ENCODE assay signal across 22 cellular contexts in the genomic region with DNA sequence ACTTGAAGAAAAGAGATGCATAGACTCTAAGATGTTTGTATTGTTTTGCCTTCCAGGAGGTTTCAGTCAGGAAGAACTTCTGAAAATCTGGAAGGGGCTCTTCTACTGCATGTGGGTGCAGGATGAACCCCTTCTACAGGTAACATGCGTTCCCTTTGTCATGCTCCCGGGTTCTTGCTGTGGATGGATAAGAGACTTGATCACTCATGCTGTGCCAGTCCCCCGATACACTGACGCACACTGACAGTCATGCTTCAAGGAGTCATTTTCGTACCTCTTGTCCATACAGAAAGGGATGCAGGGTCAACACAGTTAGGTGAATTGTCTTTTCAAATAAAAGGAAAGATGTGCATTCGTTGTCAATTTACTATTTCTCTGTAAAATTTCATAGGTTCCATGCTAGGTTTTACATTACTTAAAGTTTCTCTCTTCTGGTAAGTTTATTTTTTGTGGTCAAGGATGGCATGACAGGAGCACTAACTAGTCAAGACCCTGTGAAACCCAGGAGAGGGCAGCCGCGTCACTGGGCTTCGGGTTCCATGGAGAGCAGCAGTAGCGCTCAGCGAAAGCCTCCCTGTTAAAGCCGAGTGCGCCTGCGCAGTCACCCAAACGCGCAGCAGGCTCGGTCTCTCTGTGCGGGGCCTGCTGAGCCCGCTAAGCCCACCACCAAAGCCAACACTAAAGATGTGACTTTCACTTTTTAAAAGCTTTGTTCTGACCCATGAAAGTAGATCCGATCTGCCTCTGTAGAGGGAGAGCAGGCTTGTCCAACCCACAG. TPM values are rescaled to one million over a fixed set of nuclear protein-coding genes. Genes with fewer than 3 reads are reported as not detected.
DNase-seq lines count a peak whose midpoint lies in the region; ATAC-seq, FAIRE-seq and TF ChIP-seq lines count a peak whose summit lies in the region.
"Had no signal": no experiment of that assay in that cellular context is flagged by ENCODE, and none has a peak within 500 bp of the region (broad histone marks: within the 10 kb centered on the region; RNA-seq: fewer than 3 reads in every experiment).

No MANE protein-coding gene starts in this region.

- peaks cover 0 to 4% of the 10 kb centered on the region in 2 donors for H3K9me3 Mint-ChIP-seq in stimulated activated naive CD8-positive, alpha-beta T cell treated with anti-CD3 and anti-CD28 coated beads, Interleukin-15, amount 100 ng/mL, for 72 hours
- H3K9me3 Mint-ChIP-seq in activated T-helper 2 cell treated with anti-CD3 and anti-CD28 coated beads, Interferon-gamma antibody, Interleukin-2, Interleukin-4, amounts not matched to agents 10 μg/mL and 5 μg/mL and 100 μg/mL, durations not matched to agents 14 hours and 24 hours and 36 hours: peaks cover 6% of the 10 kb centered on the region

- H3K4me1 ChIP-seq in gastroesophageal sphincter: no peaks in the 10 kb centered on the region
- H3K4me1 ChIP-seq: Caco-2 had no signal

- no peak for TF ChIP-seq CTCF in gastroesophageal sphincter (IDR thresholded peaks at IDR 0.05)

- no peak for FAIRE-seq in GM12891 (lab: Jason Lieb, UNC)
- FAIRE-seq: G401.6, K562, RCC 7860 had no signal

- H3K4me3 ChIP-seq in gastroesophageal sphincter: no peak overlapping the region
- H3K4me3 ChIP-seq: K562 had no signal

- no peak overlapping the region for H3K4me3 Mint-ChIP-seq in stimulated activated naive CD8-positive, alpha-beta T cell treated with anti-CD3 and anti-CD28 coated beads, Interleukin-15, amount 100 ng/mL, for 72 hours
- no peak overlapping the region for H3K4me3 Mint-ChIP-seq in activated T-helper 2 cell treated with anti-CD3 and anti-CD28 coated beads, Interferon-gamma antibody, Interleukin-2, Interleukin-4, amounts not matched to agents 10 μg/mL and 5 μg/mL and 100 μg/mL, durations not matched to agents 14 hours and 24 hours and 36 hours (ENCODE audit: low read depth)
- H3K4me3 Mint-ChIP-seq: CD4-positive, alpha-beta memory T cell had no signal

- no peaks in the 10 kb centered on the region for H3K27me3 ChIP-seq in gastroesophageal sphincter

- H3K27ac ChIP-seq in gastroesophageal sphincter: no peak overlapping the region

- H3K4me1 Mint-ChIP-seq in stimulated activated naive CD8-positive, alpha-beta T cell treated with anti-CD3 and anti-CD28 coated beads, Interleukin-15, amount 100 ng/mL, for 72 hours: peaks cover 32% of the 10 kb centered on the region
- peaks cover 11% of the 10 kb centered on the region for H3K4me1 Mint-ChIP-seq in activated T-helper 2 cell treated with anti-CD3 and anti-CD28 coated beads, Interferon-gamma antibody, Interleukin-2, Interleukin-4, amounts not matched to agents 10 μg/mL and 5 μg/mL and 100 μg/mL, durations not matched to agents 14 hours and 24 hours and 36 hours (ENCODE audit: low read depth)

- TF ChIP-seq POLR2A in GM12891 (IDR thresholded peaks at IDR 0.05; ENCODE audit: low read depth, low read length) (no peak), gastroesophageal sphincter (IDR thresholded peaks at IDR 0.05) (no peak)

- DNase-seq in stimulated activated naive CD8-positive, alpha-beta T cell treated with anti-CD3 and anti-CD28 coated beads, Interleukin-15, amount 100 ng/mL, for 72 hours: no peak
- DNase-seq in stimulated activated naive CD8-positive, alpha-beta T cell treated with anti-CD3 and anti-CD28 coated beads, Interleukin-15, Interleukin-2, amounts not matched to agents 100 U/mL and 50 U/mL, for 24 hours: no peak
- no peak for DNase-seq in activated T-helper 2 cell treated with anti-CD3 and anti-CD28 coated beads, Interferon-gamma antibody, Interleukin-2, Interleukin-4, amounts not matched to agents 10 μg/mL and 5 μg/mL and 100 μg/mL, durations not matched to agents 14 hours and 24 hours and 36 hours (ENCODE audit: low spot score)
- DNase-seq in mesenteric fat pad (ENCODE audit: low spot score) (peak; percentile 62), GM12891 (ENCODE audit: insufficient read length, low spot score) (no peak), RPMI8226 (no peak)
- DNase-seq: C1 segment of cervical spinal cord; Caco-2; CD4-positive, alpha-beta memory T cell; H7; Kasumi-1; NCI-H1092 treated with DMSO at 0.1 percent for 48 hours; NCI-H1436 treated with DMSO at 0.1 percent for 48 hours; NCI-H1930; NCI-H2107; NCI-H524; NCI-H774; SK-N-SH had no signal

- no peaks in the 10 kb centered on the region for H3K27me3 Mint-ChIP-seq in stimulated activated naive CD8-positive, alpha-beta T cell treated with anti-CD3 and anti-CD28 coated beads, Interleukin-15, amount 100 ng/mL, for 72 hours
- H3K27me3 Mint-ChIP-seq in activated T-helper 2 cell treated with anti-CD3 and anti-CD28 coated beads, Interferon-gamma antibody, Interleukin-2, Interleukin-4, amounts not matched to agents 10 μg/mL and 5 μg/mL and 100 μg/mL, durations not matched to agents 14 hours and 24 hours and 36 hours (ENCODE audit: low read depth): no peaks in the 10 kb centered on the region
- H3K27me3 Mint-ChIP-seq: CD4-positive, alpha-beta memory T cell had no signal

- no peak for TF ChIP-seq EP300 in gastroesophageal sphincter (IDR thresholded peaks at IDR 0.05)

- no peaks in the 10 kb centered on the region for H3K9me3 ChIP-seq in gastroesophageal sphincter
- H3K9me3 ChIP-seq: Caco-2, SK-N-SH had no signal

- H3K27ac Mint-ChIP-seq in stimulated activated naive CD8-positive, alpha-beta T cell treated with anti-CD3 and anti-CD28 coated beads, Interleukin-15, amount 100 ng/mL, for 72 hours: peak overlapping the region; percentile 19 to 63
- H3K27ac Mint-ChIP-seq in activated T-helper 2 cell treated with anti-CD3 and anti-CD28 coated beads, Interferon-gamma antibody, Interleukin-2, Interleukin-4, amounts not matched to agents 10 μg/mL and 5 μg/mL and 100 μg/mL, durations not matched to agents 14 hours and 24 hours and 36 hours: peak overlapping the region; percentile 50

- peaks cover 73% of the 10 kb centered on the region for H3K36me3 Mint-ChIP-seq in activated T-helper 2 cell treated with anti-CD3 and anti-CD28 coated beads, Interferon-gamma antibody, Interleukin-2, Interleukin-4, amounts not matched to agents 10 μg/mL and 5 μg/mL and 100 μg/mL, durations not matched to agents 14 hours and 24 hours and 36 hours (ENCODE audit: low read depth)

- peaks cover 0 to 68% of the 10 kb centered on the region in 2 donors for H3K36me3 ChIP-seq in gastroesophageal sphincter

- intact Hi-C loops in activated T-helper 2 cell treated with anti-CD3 and anti-CD28 coated beads, Interferon-gamma antibody, Interleukin-2, Interleukin-4, amounts not matched to agents 10 μg/mL and 5 μg/mL and 100 μg/mL, durations not matched to agents 14 hours and 24 hours and 36 hours (cut with micrococcal nuclease): no loop called here

- 82 to 88% methylated on average over 9 to 19 of the region's 20 CpGs for WGBS in gastroesophageal sphincter (ENCODE audit: low coverage in 1 of 2), 2 donors

- ATAC-seq in stimulated activated naive CD8-positive, alpha-beta T cell treated with anti-CD3 and anti-CD28 coated beads, Interleukin-15, amount 100 ng/mL, for 72 hours: no peak
- ATAC-seq in stimulated activated naive CD8-positive, alpha-beta T cell treated with anti-CD3 and anti-CD28 coated beads, Interleukin-15, Interleukin-2, amounts not matched to agents 100 U/mL and 50 U/mL, for 24 hours: no peak
- no peak for ATAC-seq in gastroesophageal sphincter
- ATAC-seq: K562 had no signal

TF ChIP-seq in GM12891, 5 proteins besides CTCF, POLR2A, EP300 and RAD21:
- TF ChIP-seq SPI1 (IDR thresholded peaks at IDR 0.05; ENCODE audit: low read depth, low read length) (no peak), POU2F2 (IDR thresholded peaks at IDR 0.05; ENCODE audit: low read depth, low read length) (no peak), PAX5 (IDR thresholded peaks at IDR 0.05; ENCODE audit: insufficient read depth, low read length, severe bottlenecking) (no peak), POLR2AphosphoS5 (IDR thresholded peaks at IDR 0.05; ENCODE audit: low read depth, low read length) (no peak), TAF1 (IDR thresholded peaks at IDR 0.05; ENCODE audit: low read depth, low read length) (no peak)

RNA-seq across cellular contexts. Expression of a gene that starts 10.7 kb away (rescaled TPM):
- total RNA-seq in activated T-helper 2 cell treated with anti-CD3 and anti-CD28 coated beads, Interferon-gamma antibody, Interleukin-2, Interleukin-4, amounts not matched to agents 10 μg/mL and 5 μg/mL and 100 μg/mL, durations not matched to agents 14 hours and 24 hours and 36 hours: 63.5 and 66.2 TPM in 2 replicates
- total RNA-seq in mesenteric fat pad (24.3 TPM), gastroesophageal sphincter (10 to 100 TPM; 17.8 to 23.7 (median 21.2) TPM)
- 13.8 TPM for polyA plus RNA-seq in GM12891 (2012; ENCODE audit: low read depth, missing spikeins)

RNA-seq across cellular contexts. Expression of a gene that starts 10.7 kb away (rescaled TPM):
- total RNA-seq in activated T-helper 2 cell treated with anti-CD3 and anti-CD28 coated beads, Interferon-gamma antibody, Interleukin-2, Interleukin-4, amounts not matched to agents 10 μg/mL and 5 μg/mL and 100 μg/mL, durations not matched to agents 14 hours and 24 hours and 36 hours: 0.97 and 1.1 TPM in 2 replicates
- 0.26 TPM for total RNA-seq in mesenteric fat pad
- polyA plus RNA-seq in GM12891 (2012; ENCODE audit: low read depth, missing spikeins): 0.59 TPM
- 1 to 10 TPM in 2 of 4 donors, under 1 TPM in 2; 0.40 to 2.4 (median 1.2) TPM for total RNA-seq in gastroesophageal sphincter

RNA-seq across cellular contexts. Expression of a gene that starts 48.9 kb away (rescaled TPM):
- 124 and 136 TPM in 2 replicates for total RNA-seq in activated T-helper 2 cell treated with anti-CD3 and anti-CD28 coated beads, Interferon-gamma antibody, Interleukin-2, Interleukin-4, amounts not matched to agents 10 μg/mL and 5 μg/mL and 100 μg/mL, durations not matched to agents 14 hours and 24 hours and 36 hours
- total RNA-seq in mesenteric fat pad: 261 TPM
- polyA plus RNA-seq in GM12891 (2012; ENCODE audit: low read depth, missing spikeins): 49.5 TPM
- total RNA-seq in gastroesophageal sphincter: 10 to 100 TPM; 24.4 to 42.2 (median 33.0) TPM
